In the genomic region with DNA sequence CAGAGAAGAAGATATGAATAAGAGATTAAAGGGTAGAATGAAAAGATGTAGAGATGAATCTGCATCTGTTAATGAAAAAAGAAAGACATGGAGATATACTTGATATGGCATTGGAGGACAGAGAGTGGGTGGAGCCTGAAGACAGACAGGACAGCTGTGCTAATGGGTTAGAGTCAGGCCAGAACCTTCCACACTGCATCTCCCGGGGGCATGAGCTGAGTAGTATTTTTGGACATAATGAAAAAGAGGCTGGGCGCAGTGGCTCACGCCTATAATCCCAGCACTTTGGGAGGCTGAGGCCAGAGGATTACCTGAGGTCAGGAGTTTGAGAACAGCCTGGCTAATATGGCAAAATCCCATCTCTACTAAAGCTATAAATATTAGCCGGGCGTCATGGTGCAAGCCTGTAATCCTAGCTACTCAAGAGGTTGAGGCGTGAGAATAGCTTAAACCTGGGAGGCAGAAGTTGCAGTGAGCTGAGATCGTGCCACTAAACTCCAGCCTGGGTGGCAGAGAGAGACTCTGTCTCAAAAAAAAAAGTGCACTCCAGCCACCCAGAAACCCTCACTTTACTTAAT, we compare ENCODE assay signal across 1 cellular context.
TF ChIP-seq lines count a peak whose summit lies in the region.

No MANE protein-coding gene starts in this region.

TF ChIP-seq in WTC11, 78 proteins besides CTCF, POLR2A, EP300 and RAD21 (continued from another document):
- TF ChIP-seq, protein P1, sequence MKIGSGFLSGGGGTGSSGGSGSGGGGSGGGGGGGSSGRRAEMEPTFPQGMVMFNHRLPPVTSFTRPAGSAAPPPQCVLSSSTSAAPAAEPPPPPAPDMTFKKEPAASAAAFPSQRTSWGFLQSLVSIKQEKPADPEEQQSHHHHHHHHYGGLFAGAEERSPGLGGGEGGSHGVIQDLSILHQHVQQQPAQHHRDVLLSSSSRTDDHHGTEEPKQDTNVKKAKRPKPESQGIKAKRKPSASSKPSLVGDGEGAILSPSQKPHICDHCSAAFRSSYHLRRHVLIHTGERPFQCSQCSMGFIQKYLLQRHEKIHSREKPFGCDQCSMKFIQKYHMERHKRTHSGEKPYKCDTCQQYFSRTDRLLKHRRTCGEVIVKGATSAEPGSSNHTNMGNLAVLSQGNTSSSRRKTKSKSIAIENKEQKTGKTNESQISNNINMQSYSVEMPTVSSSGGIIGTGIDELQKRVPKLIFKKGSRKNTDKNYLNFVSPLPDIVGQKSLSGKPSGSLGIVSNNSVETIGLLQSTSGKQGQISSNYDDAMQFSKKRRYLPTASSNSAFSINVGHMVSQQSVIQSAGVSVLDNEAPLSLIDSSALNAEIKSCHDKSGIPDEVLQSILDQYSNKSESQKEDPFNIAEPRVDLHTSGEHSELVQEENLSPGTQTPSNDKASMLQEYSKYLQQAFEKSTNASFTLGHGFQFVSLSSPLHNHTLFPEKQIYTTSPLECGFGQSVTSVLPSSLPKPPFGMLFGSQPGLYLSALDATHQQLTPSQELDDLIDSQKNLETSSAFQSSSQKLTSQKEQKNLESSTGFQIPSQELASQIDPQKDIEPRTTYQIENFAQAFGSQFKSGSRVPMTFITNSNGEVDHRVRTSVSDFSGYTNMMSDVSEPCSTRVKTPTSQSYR (CRISPR knock-in tag; IDR thresholded peaks at IDR 0.05), result no peak
- TF ChIP-seq SOX15 (CRISPR knock-in tag; IDR thresholded peaks at IDR 0.05) (no peak), USF1 (CRISPR knock-in tag; IDR thresholded peaks at IDR 0.05) (no peak), PRDM15 (CRISPR knock-in tag; IDR thresholded peaks at IDR 0.05) (no peak), ZNF423 (CRISPR knock-in tag; IDR thresholded peaks at IDR 0.05) (no peak), NR2C2 (CRISPR knock-in tag; IDR thresholded peaks at IDR 0.05) (no peak), ZNF121 (CRISPR knock-in tag; IDR thresholded peaks at IDR 0.05) (no peak), MXD4 (CRISPR knock-in tag; IDR thresholded peaks at IDR 0.05; ENCODE audit: borderline replicate concordance) (no peak), AFF4 (CRISPR knock-in tag; IDR thresholded peaks at IDR 0.05; ENCODE audit: borderline replicate concordance) (no peak)
- TF ChIP-seq, protein P2, sequence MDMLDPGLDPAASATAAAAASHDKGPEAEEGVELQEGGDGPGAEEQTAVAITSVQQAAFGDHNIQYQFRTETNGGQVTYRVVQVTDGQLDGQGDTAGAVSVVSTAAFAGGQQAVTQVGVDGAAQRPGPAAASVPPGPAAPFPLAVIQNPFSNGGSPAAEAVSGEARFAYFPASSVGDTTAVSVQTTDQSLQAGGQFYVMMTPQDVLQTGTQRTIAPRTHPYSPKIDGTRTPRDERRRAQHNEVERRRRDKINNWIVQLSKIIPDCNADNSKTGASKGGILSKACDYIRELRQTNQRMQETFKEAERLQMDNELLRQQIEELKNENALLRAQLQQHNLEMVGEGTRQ (CRISPR knock-in tag; IDR thresholded peaks at IDR 0.05), result no peak
